Comparison of ENCODE assay signal across 19 cellular contexts in the genomic region with DNA sequence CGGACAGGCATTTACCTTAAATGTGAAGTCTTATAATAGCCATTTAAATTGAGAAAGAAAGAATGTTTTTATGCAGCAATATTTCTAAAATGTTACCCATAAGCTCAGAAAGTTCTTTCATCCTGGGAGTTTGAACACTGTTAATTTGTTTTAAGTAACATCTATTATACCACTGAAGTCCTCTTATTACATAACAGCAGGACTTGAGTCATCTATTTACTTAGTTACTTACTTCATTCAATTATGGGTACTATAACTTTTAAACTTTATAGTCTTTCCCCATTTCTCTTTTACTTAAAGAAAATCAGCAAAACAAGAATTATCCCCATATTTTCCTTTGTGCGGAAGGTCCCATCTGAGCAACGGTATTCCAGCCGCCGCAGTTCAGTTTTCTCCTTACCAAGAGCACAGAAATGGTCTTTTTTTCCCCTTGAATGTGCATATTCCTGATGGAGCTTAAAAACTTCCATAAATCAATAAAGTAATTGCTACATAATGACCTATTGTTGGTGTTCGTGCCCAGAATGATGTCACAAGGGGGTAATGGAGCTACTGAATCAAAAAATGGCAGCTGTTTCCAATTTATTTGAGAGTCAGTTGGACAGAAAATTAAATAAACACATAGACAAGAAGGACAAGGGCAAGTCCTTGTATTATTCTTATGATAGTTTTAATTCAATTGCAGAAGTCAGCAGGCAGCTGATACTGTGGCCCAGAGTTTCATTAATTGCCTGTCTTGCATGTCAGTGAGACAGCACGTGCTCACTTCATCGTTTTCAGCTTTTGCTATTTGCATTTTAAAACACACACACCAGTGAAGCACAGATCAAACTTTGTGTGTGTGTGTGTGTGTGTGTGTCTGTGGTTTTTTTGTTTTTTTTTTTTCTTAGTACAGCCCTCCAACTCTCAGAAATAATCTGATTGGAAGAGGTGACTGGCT.
DNase-seq lines count a peak whose midpoint lies in the region; TF ChIP-seq lines count a peak whose summit lies in the region.
"Had no signal": no experiment of that assay in that cellular context is flagged by ENCODE, and none has a peak within 500 bp of the region (broad histone marks: within the 10 kb centered on the region; RNA-seq: fewer than 3 reads in every experiment).

No MANE protein-coding gene starts in this region.

- no peak overlapping the region for H2BK12ac ChIP-seq in mesenchymal stem cell (ENCODE audit: low read length in 2 of 2)

- no peak overlapping the region for H3K4me2 ChIP-seq in mammary epithelial cell (ENCODE audit: insufficient read depth, low read depth, low read length)
- no peak overlapping the region for H3K4me2 ChIP-seq in mesenchymal stem cell (ENCODE audit: low read length, poor library complexity, severe bottlenecking)

- H4K20me1 ChIP-seq in mammary epithelial cell (ENCODE audit: insufficient read depth, low read length), result no peaks in the 10 kb centered on the region

- H3K9ac ChIP-seq in mammary epithelial cell (ENCODE audit: insufficient read depth, low read length) (no peak overlapping the region), mesenchymal stem cell (ENCODE audit: low read length) (no peak overlapping the region)

- no peak overlapping the region for H3K4ac ChIP-seq in mesenchymal stem cell (ENCODE audit: low read depth in 1 of 2, low read length in 2 of 2)

- no TSS peak for BruUV-seq in mammary epithelial cell (replicated peaks; lab: Mats Ljungman, UMichigan)

- dilution Hi-C loops in mammary epithelial cell (cut with HindIII; ENCODE audit: low sequenced_read_pairs), result no loop called here

- no peak overlapping the region for H2AK5ac ChIP-seq in mesenchymal stem cell (ENCODE audit: low read length, severe bottlenecking)

- CTCF ChIA-PET in mammary epithelial cell (lab: Charles Lee; ENCODE audit: low non-redundant PET), result no interaction called here

- H3K36me3 ChIP-seq in mammary epithelial cell (ENCODE audit: insufficient read depth, low read length) (no peaks in the 10 kb centered on the region), mesenchymal stem cell (ENCODE audit: control insufficient read depth in 1 of 2, insufficient read depth in 2 of 2, low read depth in 1 of 2, low read length in 2 of 2) (no peaks in the 10 kb centered on the region)
- H3K36me3 ChIP-seq: brain microvascular endothelial cell, heart right ventricle, SJSA1, uterus had no signal

- intact Hi-C loops in mammary epithelial cell (cut with micrococcal nuclease), result no loop called here

- no peak overlapping the region for H2BK120ac ChIP-seq in mesenchymal stem cell (ENCODE audit: low read depth, low read length)

- no peak overlapping the region for H3K23ac ChIP-seq in mesenchymal stem cell (ENCODE audit: low read length in 2 of 2)

- H2BK15ac ChIP-seq in mesenchymal stem cell (ENCODE audit: low read depth, poor library complexity, severe bottlenecking), result no peak overlapping the region

- 97% methylated on average over 8 of the region's 8 CpGs for WGBS in mammary epithelial cell (ENCODE audit: low coverage, missing lambda C conversion rate)
- WGBS in mesenchymal stem cell, result 78% methylated on average over 8 of the region's 8 CpGs

- no peaks in the 10 kb centered on the region for H3K27me3 ChIP-seq in mammary epithelial cell (ENCODE audit: insufficient read depth, low read length)
- H3K27me3 ChIP-seq in mesenchymal stem cell (ENCODE audit: control insufficient read depth in 1 of 2, insufficient read depth in 1 of 2, low read length in 2 of 2), result peaks cover 0 to 18% of the 10 kb centered on the region in 2 experiments
- H3K27me3 ChIP-seq: brain microvascular endothelial cell, dorsolateral prefrontal cortex, heart right ventricle, SJSA1, uterus had no signal

- no peak overlapping the region for H2BK5ac ChIP-seq in mesenchymal stem cell (ENCODE audit: low read depth, low read length, poor library complexity, severe bottlenecking)

- H3K4me3 ChIP-seq in mammary epithelial cell (replicated peaks in 1 of 3; ENCODE audit: insufficient read depth in 1 of 3, low read depth in 2 of 3, low read length in 3 of 3) (no peak overlapping the region), mesenchymal stem cell (ENCODE audit: insufficient read depth in 1 of 2, low read depth in 1 of 2, low read length in 2 of 2) (no peak overlapping the region)
- H3K4me3 ChIP-seq: dorsolateral prefrontal cortex, heart right ventricle, lung, SJSA1, uterus had no signal

- H3K14ac ChIP-seq in mesenchymal stem cell (ENCODE audit: low read length in 2 of 2), result no peak overlapping the region

- H3K79me2 ChIP-seq in mammary epithelial cell (ENCODE audit: insufficient read depth, low read length), result no peaks in the 10 kb centered on the region

- DNase-seq in COR-L47 (lab: John Stamatoyannopoulos, UW) (peak; percentile 37), NCI-H1417 treated with DMSO at 0.1 percent for 48 hours (lab: John Stamatoyannopoulos, UW) (peak; percentile 85), SHP77 (lab: John Stamatoyannopoulos, UW) (peak; percentile 21 to 27), fibroblast of peridontal ligament (ENCODE audit: extremely low read depth) (peak; percentile 66), mammary epithelial cell (no peak), G401 (ENCODE audit: low spot score) (no peak), mesenchymal stem cell (no peak)
- DNase-seq in activated T-cell treated with anti-CD3 and anti-CD28 coated beads, Interleukin-2, amount 50 U/mL, for 1 hour, result no peak
- DNase-seq: activated naive CD8-positive, alpha-beta T cell treated with anti-CD3 and anti-CD28 coated beads for 36 hours; brain microvascular endothelial cell; dorsolateral prefrontal cortex; heart right ventricle; small intestine; stimulated activated CD4-positive, alpha-beta T cell treated with anti-CD3 and anti-CD28 coated beads, Interleukin-4, amount 100 ng/mL, for 24 hours; substantia nigra; T-helper 9 cell; uterus had no signal

- no peak overlapping the region for H3K18ac ChIP-seq in mesenchymal stem cell (ENCODE audit: low read depth in 1 of 2, low read length in 2 of 2)

- no peaks in the 10 kb centered on the region for H3K79me1 ChIP-seq in mesenchymal stem cell (replicated peaks; ENCODE audit: low read length, poor library complexity, severe bottlenecking)

- H4K8ac ChIP-seq in mesenchymal stem cell (ENCODE audit: low read length), result no peak overlapping the region

- no peak overlapping the region for H3K27ac ChIP-seq in mammary epithelial cell (ENCODE audit: insufficient read depth, low read depth, low read length)
- H3K27ac ChIP-seq in mesenchymal stem cell (ENCODE audit: low read length, poor library complexity, severe bottlenecking), result no peak overlapping the region
- H3K27ac ChIP-seq: brain microvascular endothelial cell, dorsolateral prefrontal cortex, heart right ventricle, SJSA1, uterus had no signal

- no peak overlapping the region for H2AFZ ChIP-seq in mammary epithelial cell (ENCODE audit: low read depth, low read length)
- no peak overlapping the region for H2AFZ ChIP-seq in mesenchymal stem cell (ENCODE audit: low read depth, low read length)

- TF ChIP-seq CTCF in mammary epithelial cell (conservative IDR thresholded peaks at IDR 0.05 in 1 of 2, IDR thresholded peaks at IDR 0.05 in 1 of 2; ENCODE audit: extremely low read depth in 1 of 2, insufficient read depth in 1 of 2, low read depth in 1 of 2, low read length in 2 of 2), result no peak

- no peak overlapping the region for H4K91ac ChIP-seq in mesenchymal stem cell (ENCODE audit: low read length)

- H3K9me3 ChIP-seq in mammary epithelial cell (replicated peaks; ENCODE audit: insufficient read depth, low read length) (no peaks in the 10 kb centered on the region), mesenchymal stem cell (ENCODE audit: control insufficient read depth, low read length) (no peaks in the 10 kb centered on the region)
- H3K9me3 ChIP-seq: SJSA1, uterus had no signal

- in situ Hi-C loops in mammary epithelial cell (cut with MboI; ENCODE audit: low sequenced_read_pairs in 2 of 2) (no loop called here), G401 (cut with HindIII; ENCODE audit: low sequenced_read_pairs) (no loop called here)

- H3K4me1 ChIP-seq in mammary epithelial cell (ENCODE audit: insufficient read depth, low read length) (peaks cover 22% of the 10 kb centered on the region), mesenchymal stem cell (ENCODE audit: control insufficient read depth, insufficient read depth, low read depth, low read length) (peaks cover 3% of the 10 kb centered on the region)
- H3K4me1 ChIP-seq: heart right ventricle, SJSA1, uterus had no signal

Comparison
In these comparisons a context has a peak if more than half of its experiments do, and no peak if none do; other contexts are left out.
1. DNase-seq: peak in COR-L47 (single experiment), NCI-H1417 treated with DMSO at 0.1 percent for 48 hours (single experiment), SHP77 (2 of 2) and fibroblast of peridontal ligament (single experiment); none in mammary epithelial cell (single experiment), G401 (single experiment), mesenchymal stem cell (single experiment) and activated T-cell treated with anti-CD3 and anti-CD28 coated beads, Interleukin-2, amount 50 U/mL, for 1 hour (single experiment).